Comparison of ENCODE assay signal across 19 cellular contexts in the genomic region with DNA sequence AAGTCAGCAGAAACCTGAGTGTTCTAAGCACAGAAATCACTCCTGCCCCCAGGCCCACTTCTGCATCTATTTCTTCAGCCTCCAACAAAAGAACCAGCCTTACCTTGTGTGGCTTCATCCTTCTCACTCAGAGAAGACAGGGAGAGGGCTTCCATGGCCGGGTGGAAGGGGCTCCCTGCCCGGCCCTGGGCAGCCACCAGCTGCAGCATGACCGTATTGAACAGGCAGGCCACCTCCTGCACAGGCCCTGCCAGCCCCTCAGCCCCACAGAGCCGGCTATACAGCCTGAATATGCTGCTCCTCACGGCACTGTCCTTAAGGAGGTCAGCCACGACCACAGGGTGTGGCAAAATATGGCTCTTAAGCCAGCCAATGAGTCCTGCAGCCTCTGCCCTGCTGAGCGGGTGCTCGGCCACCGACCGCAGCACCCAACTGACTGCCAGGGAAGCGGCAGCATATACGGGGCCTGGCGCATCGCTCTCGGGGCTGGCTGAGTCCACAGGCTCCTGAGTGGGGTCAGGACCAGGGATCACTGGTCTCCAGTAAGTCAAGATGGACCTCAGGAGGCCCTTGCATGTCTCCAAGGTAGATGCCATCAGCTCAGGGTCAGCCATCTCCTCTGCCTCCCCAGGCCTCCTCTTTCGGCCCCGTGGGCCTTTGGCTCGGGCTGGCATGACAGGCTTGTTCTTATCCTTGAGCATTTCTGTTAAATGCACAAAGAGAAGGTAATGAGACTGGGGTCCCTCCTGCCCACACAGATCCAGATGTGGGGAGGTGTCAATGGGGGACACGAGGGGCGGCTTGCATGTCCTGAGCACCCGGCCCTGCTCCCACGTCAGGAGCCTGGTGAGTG. TPM values are rescaled to one million over a fixed set of nuclear protein-coding genes. Genes with fewer than 3 reads are reported as not detected.
A peak's percentile ranks its signal among the peaks of the same experiment; 100 is the strongest.
DNase-seq lines count a peak whose midpoint lies in the region; ATAC-seq and TF ChIP-seq lines count a peak whose summit lies in the region.
"Had no signal": no experiment of that assay in that cellular context is flagged by ENCODE, and none has a peak within 500 bp of the region (broad histone marks: within the 10 kb centered on the region; RNA-seq: fewer than 3 reads in every experiment).

No MANE protein-coding gene starts in this region.

- no peak overlapping the region for H3K27ac Mint-ChIP-seq in activated CD8-positive, alpha-beta memory T cell treated with anti-CD3 and anti-CD28 coated beads, Interleukin-2, amount 10 ng/mL, durations not matched to agents 7 days and 5 days

- H3K23ac ChIP-seq in IMR-90 (ENCODE audit: low read depth, low read length) = no peak overlapping the region

- no peak overlapping the region for H3K56ac ChIP-seq in IMR-90 (ENCODE audit: extremely low read depth, insufficient read depth, low read length)

- H3K4me3 Mint-ChIP-seq in activated CD8-positive, alpha-beta memory T cell treated with anti-CD3 and anti-CD28 coated beads, Interleukin-2, amount 10 ng/mL, durations not matched to agents 7 days and 5 days = no peak overlapping the region
- H3K4me3 Mint-ChIP-seq: CD8-positive, alpha-beta memory T cell; H9 had no signal

- dilution Hi-C loops in IMR-90 (cut with HindIII; ENCODE audit: low sequenced_read_pairs, unreplicated experiment) = no loop called here

- H3K9ac ChIP-seq in IMR-90 (ENCODE audit: low read depth, low read length) = no peak overlapping the region
- H3K9ac ChIP-seq: BLaER1 had no signal

- H3K4me3 ChIP-seq in IMR-90 (ENCODE audit: insufficient read depth, low read depth, low read length) = no peak overlapping the region
- H3K4me3 ChIP-seq: BLaER1 had no signal

- H3K4me1 Mint-ChIP-seq in activated CD8-positive, alpha-beta memory T cell treated with anti-CD3 and anti-CD28 coated beads, Interleukin-2, amount 10 ng/mL, durations not matched to agents 7 days and 5 days = no peaks in the 10 kb centered on the region
- H3K4me1 Mint-ChIP-seq: CD8-positive, alpha-beta memory T cell; H9 had no signal

- no peaks in the 10 kb centered on the region for H3K27me3 ChIP-seq in IMR-90 (ENCODE audit: control insufficient read depth, insufficient read depth, low read length)
- H3K27me3 ChIP-seq: BLaER1 had no signal

- peaks cover 26% of the 10 kb centered on the region for H3K36me3 Mint-ChIP-seq in activated CD8-positive, alpha-beta memory T cell treated with anti-CD3 and anti-CD28 coated beads, Interleukin-2, amount 10 ng/mL, durations not matched to agents 7 days and 5 days

- no peak for TF ChIP-seq POLR2A in IMR-90 (IDR thresholded peaks at IDR 0.05; ENCODE audit: low read depth, low read length)

- TF ChIP-seq CTCF in IMR-90 (conservative IDR thresholded peaks at IDR 0.05; ENCODE audit: low read depth, low read length) = no peak
- TF ChIP-seq CTCF in GM20000 (IDR thresholded peaks at IDR 0.05; ENCODE audit: extremely low read depth, missing control alignments) = no peak

- no peak for TF ChIP-seq RAD21 in IMR-90 (IDR thresholded peaks at IDR 0.05; ENCODE audit: low read length)

- no peak overlapping the region for H2BK5ac ChIP-seq in IMR-90 (ENCODE audit: low read depth, low read length, poor library complexity, severe bottlenecking)

- no peak overlapping the region for H4K5ac ChIP-seq in IMR-90 (ENCODE audit: low read depth, low read length)

- ATAC-seq in activated CD8-positive, alpha-beta memory T cell treated with anti-CD3 and anti-CD28 coated beads, Interleukin-2, amount 10 ng/mL, durations not matched to agents 7 days and 5 days = no peak
- ATAC-seq in IMR-90 (ENCODE audit: low read depth) = no peak
- no peak for ATAC-seq in left lobe of liver

- peak; percentile 26 for DNase-seq in activated CD8-positive, alpha-beta memory T cell treated with anti-CD3 and anti-CD28 coated beads, Interleukin-2, amount 50 U/mL, for 48 hours
- no peak for DNase-seq in activated CD8-positive, alpha-beta memory T cell treated with anti-CD3 and anti-CD28 coated beads, Interleukin-2, amount 10 ng/mL, durations not matched to agents 7 days and 5 days
- DNase-seq in IMR-90 (no peak), left lobe of liver (ENCODE audit: low spot score) (peak; percentile 35), posterior vena cava (ENCODE audit: low spot score) (peak; percentile 67), amniotic stem cell (lab: John Stamatoyannopoulos, UW) (no peak), GM20000 (ENCODE audit: low spot score) (no peak), NCI-H2029 treated with DMSO at 0.1 percent for 48 hours (lab: John Stamatoyannopoulos, UW) (no peak)
- DNase-seq: AML-193; Caco-2; CD8-positive, alpha-beta memory T cell; DMS53; GF-D8; GOT3; H9 had no signal

- H2BK15ac ChIP-seq in IMR-90 (ENCODE audit: low read depth, low read length) = no peak overlapping the region

- no peak overlapping the region for H2AFZ ChIP-seq in IMR-90 (replicated peaks; ENCODE audit: low read length, poor library complexity)

- POLR2A ChIA-PET in IMR-90 (lab: Charles Lee; ENCODE audit: unreplicated experiment) = no interaction called here

- no peaks in the 10 kb centered on the region for H3K9me3 ChIP-seq in IMR-90 (ENCODE audit: control insufficient read depth, insufficient read depth, low read length)
- H3K9me3 ChIP-seq: BLaER1, Caco-2 had no signal

- H2AK5ac ChIP-seq in IMR-90 (ENCODE audit: low read depth, low read length) = no peak overlapping the region

- H2AK9ac ChIP-seq in IMR-90 (replicated peaks; ENCODE audit: low read depth, low read length, poor library complexity) = peak overlapping the region; percentile 17

- H3K4me1 ChIP-seq in IMR-90 (ENCODE audit: control insufficient read depth, insufficient read depth, low read length) = no peaks in the 10 kb centered on the region
- H3K4me1 ChIP-seq: Caco-2 had no signal

- H3K79me1 ChIP-seq in IMR-90 (ENCODE audit: low read depth in 1 of 2, low read length in 2 of 2) = peaks cover 0 to 10% of the 10 kb centered on the region in 2 experiments; a peak in 2 of 4 replicates

- no TSS peak for BruUV-seq in IMR-90 (replicated peaks; lab: Mats Ljungman, UMichigan)

- intact Hi-C loops in IMR-90 (cut with micrococcal nuclease) (no loop called here), posterior vena cava (cut with DNase I) (no loop called here)

- CTCF ChIA-PET in activated CD8-positive, alpha-beta memory T cell treated with anti-CD3 and anti-CD28 coated beads, Interleukin-2, amount 10 ng/mL, durations not matched to agents 7 days and 5 days (lab: Charles Lee) = no interaction called here
- CTCF ChIA-PET in IMR-90 (lab: Yijun Ruan, JAX) = no interaction called here

- H3K4me2 ChIP-seq in IMR-90 (ENCODE audit: low read depth, low read length) = no peak overlapping the region
- H3K4me2 ChIP-seq: BLaER1 had no signal

- H3K27ac ChIP-seq in IMR-90 (ENCODE audit: insufficient read depth, low read length) = no peak overlapping the region
- H3K27ac ChIP-seq: 22Rv1, BLaER1 had no signal

- H3K27me3 Mint-ChIP-seq in activated CD8-positive, alpha-beta memory T cell treated with anti-CD3 and anti-CD28 coated beads, Interleukin-2, amount 10 ng/mL, durations not matched to agents 7 days and 5 days = no peaks in the 10 kb centered on the region
- H3K27me3 Mint-ChIP-seq: CD8-positive, alpha-beta memory T cell had no signal

- H3K9me1 ChIP-seq in IMR-90 (ENCODE audit: insufficient read depth, low read length) = peaks cover 3% of the 10 kb centered on the region; the same call in 1 of the 2 replicates

- no peak overlapping the region for H4K8ac ChIP-seq in IMR-90 (ENCODE audit: low read depth in 2 of 2, low read length in 2 of 2)

- WGBS in IMR-90 (ENCODE audit: extremely low coverage in 2 of 2, insufficient read length in 1 of 2), 2 experiments = 73% methylated on average over 9 of the region's 22 CpGs; no CpG with 5 or more reads in 1 of the 2 experiments

- H3K14ac ChIP-seq in IMR-90 (replicated peaks; ENCODE audit: low read depth, low read length) = no peak overlapping the region

- no peak overlapping the region for H4K91ac ChIP-seq in IMR-90 (ENCODE audit: insufficient read depth, low read depth, low read length)

- peaks cover 65% of the 10 kb centered on the region for H3K36me3 ChIP-seq in IMR-90 (ENCODE audit: control insufficient read depth, insufficient read depth, low read length)

- H3K4ac ChIP-seq in IMR-90 (ENCODE audit: low read depth, low read length) = no peak overlapping the region

- no peak overlapping the region for H3K18ac ChIP-seq in IMR-90 (ENCODE audit: low read depth, low read length)

- H2BK20ac ChIP-seq in IMR-90 (ENCODE audit: low read depth, low read length) = no peak overlapping the region

- in situ Hi-C loops in IMR-90 (cut with MboI; ENCODE audit: low sequenced_read_pairs) = no loop called here

- no peak overlapping the region for H2BK120ac ChIP-seq in IMR-90 (ENCODE audit: low read depth, low read length)

- H4K20me1 ChIP-seq in IMR-90 (ENCODE audit: insufficient read depth, low read length) = no peaks in the 10 kb centered on the region; the same call in none of the 2 replicates

- no peaks in the 10 kb centered on the region for H3K9me3 Mint-ChIP-seq in activated CD8-positive, alpha-beta memory T cell treated with anti-CD3 and anti-CD28 coated beads, Interleukin-2, amount 10 ng/mL, durations not matched to agents 7 days and 5 days (ENCODE audit: low read depth)
- H3K9me3 Mint-ChIP-seq: CD8-positive, alpha-beta memory T cell; H9 had no signal

RNA-seq across cellular contexts. Expression of a gene that starts 17.9 kb away (rescaled TPM):
- total RNA-seq in activated CD8-positive, alpha-beta memory T cell treated with anti-CD3 and anti-CD28 coated beads, Interleukin-2, amount 10 ng/mL, durations not matched to agents 7 days and 5 days = not detected
- total RNA-seq in IMR-90 (2012; rRNA removed) (not detected in 2 replicates), left lobe of liver (3.4 TPM), posterior vena cava (under 1 TPM in 1 of 2 donors, not detected in 1; 0.33 TPM)
- polyA plus RNA-seq in IMR-90 (2012; rRNA removed) = not detected in 2 replicates
- not detected in 2 replicates for polyA plus RNA-seq in IMR-90 (2012; cell fraction: cytosol; rRNA removed)
- polyA plus RNA-seq in IMR-90 (2012; cell fraction: nucleus; rRNA removed; ENCODE audit: low replicate concordance) = not detected in 2 replicates
- total RNA-seq: A673; Caco-2; CD8-positive, alpha-beta memory T cell; H9; HT-29 had no signal
- polyA plus RNA-seq: CD8-positive, alpha-beta memory T cell had no signal

RNA-seq across cellular contexts. Expression of a gene that starts 37.7 kb away (rescaled TPM):
- 10 to 100 TPM; 29.3 to 30.1 TPM for total RNA-seq in activated CD8-positive, alpha-beta memory T cell treated with anti-CD3 and anti-CD28 coated beads, Interleukin-2, amount 10 ng/mL, durations not matched to agents 7 days and 5 days
- total RNA-seq in IMR-90 (2012; rRNA removed) (4.5 and 8.1 TPM in 2 replicates), left lobe of liver (2.4 TPM), posterior vena cava (1 to 10 TPM; 3.8 to 4.3 TPM)
- 7.6 and 8.2 TPM in 2 replicates for polyA plus RNA-seq in IMR-90 (2012; rRNA removed)
- 9.0 and 11.2 TPM in 2 replicates for polyA plus RNA-seq in IMR-90 (2012; cell fraction: cytosol; rRNA removed)
- 2.5 and 2.9 TPM in 2 replicates for polyA plus RNA-seq in IMR-90 (2012; cell fraction: nucleus; rRNA removed; ENCODE audit: low replicate concordance)

Comparison
In these comparisons a context has a peak if more than half of its experiments do, and no peak if none do; other contexts are left out.
1. DNase-seq: peak in activated CD8-positive, alpha-beta memory T cell treated with anti-CD3 and anti-CD28 coated beads, Interleukin-2, amount 50 U/mL, for 48 hours (single experiment), left lobe of liver (single experiment) and posterior vena cava (single experiment); none in activated CD8-positive, alpha-beta memory T cell treated with anti-CD3 and anti-CD28 coated beads, Interleukin-2, amount 10 ng/mL, durations not matched to agents 7 days and 5 days (single experiment), IMR-90 (single experiment), amniotic stem cell (single experiment), GM20000 (single experiment) and NCI-H2029 treated with DMSO at 0.1 percent for 48 hours (single experiment).